8 cellular contexts compared by ENCODE assay signal in the genomic region with DNA sequence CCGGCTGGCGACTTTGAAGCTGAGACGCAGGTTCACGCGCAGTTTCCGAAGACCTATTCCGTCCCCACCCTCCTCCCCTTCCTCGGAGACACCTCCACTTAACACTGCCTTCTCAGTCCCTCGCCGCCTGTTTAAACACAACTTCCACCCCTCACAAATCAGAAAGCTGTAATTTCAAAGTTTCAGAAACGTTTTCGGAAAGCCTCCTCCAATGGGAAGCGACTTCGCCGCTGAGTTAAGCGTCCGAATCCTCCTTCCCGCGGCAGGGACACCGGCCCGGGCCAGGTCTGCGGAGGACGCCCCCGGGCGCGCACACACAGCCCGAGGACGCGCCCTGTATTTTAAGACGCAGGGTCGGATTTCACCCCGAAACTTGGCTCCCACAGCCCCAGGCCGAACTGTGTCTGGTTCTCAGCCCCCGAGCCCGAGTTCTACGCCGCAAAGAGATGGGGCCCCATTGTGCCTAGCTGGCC. TPM values are rescaled to one million over a fixed set of nuclear protein-coding genes. Genes with fewer than 3 reads are reported as not detected.
DNase-seq lines count a peak whose midpoint lies in the region; ATAC-seq and TF ChIP-seq lines count a peak whose summit lies in the region.

No MANE protein-coding gene starts in this region.

- POLR2A ChIA-PET in T-cell (lab: Charles Lee) = no interaction called here

- H3K27me3 Mint-ChIP-seq in T-cell = peaks cover 18 to 43% of the 10 kb centered on the region in 2 donors

- DNase-seq in 8988T (peak; percentile 40), T-cell (peak in 26 of 34 experiments; percentile 5 to 57 (median 23)), testis (peak; percentile 70), NCI-H226 (no peak), KG1 (lab: John Stamatoyannopoulos, UW) (no peak)

- H3K36me3 ChIP-seq in endocrine pancreas (ENCODE audit: control insufficient read depth, insufficient read depth, low read length) (no peaks in the 10 kb centered on the region), muscle layer of duodenum (ENCODE audit: control insufficient read depth in 1 of 2, insufficient read depth in 2 of 2, low read length in 2 of 2) (no peaks in the 10 kb centered on the region), testis (ENCODE audit: low read depth, missing control alignments) (no peaks in the 10 kb centered on the region)

- ATAC-seq in GM21390 (IDR thresholded peaks at IDR 0.05; ENCODE audit: unreplicated experiment) (peak; percentile 42), T-cell (replicated peaks in 1 of 4) (peak; percentile 52 to 78 (median 66))

- H3K4me3 ChIP-seq in endocrine pancreas (ENCODE audit: control insufficient read depth, insufficient read depth, low read length) (peak overlapping the region; percentile 67), muscle layer of duodenum (ENCODE audit: low read depth in 1 of 2, low read length in 2 of 2) (peak overlapping the region; percentile 58 to 80), testis (peak overlapping the region; percentile 59 to 76)

- H3K4me1 ChIP-seq in endocrine pancreas (ENCODE audit: control insufficient read depth, insufficient read depth, low read length) (no peaks in the 10 kb centered on the region), muscle layer of duodenum (ENCODE audit: control insufficient read depth in 1 of 2, insufficient read depth in 2 of 2, low read length in 2 of 2) (peaks cover 6 to 27% of the 10 kb centered on the region in 2 donors), testis (peaks cover 6% of the 10 kb centered on the region)

- H3K27ac ChIP-seq in muscle layer of duodenum (ENCODE audit: low read length) (no peak overlapping the region), testis (peak overlapping the region; percentile 60 to 85)

- H3K27me3 ChIP-seq in endocrine pancreas (ENCODE audit: control insufficient read depth, insufficient read depth, low read length) (no peaks in the 10 kb centered on the region), muscle layer of duodenum (ENCODE audit: low read depth, low read length) (no peaks in the 10 kb centered on the region), testis (no peaks in the 10 kb centered on the region)

- H3K36me3 Mint-ChIP-seq in T-cell = no peaks in the 10 kb centered on the region

- H3K9me3 ChIP-seq in endocrine pancreas (ENCODE audit: control insufficient read depth, low read length) (no peaks in the 10 kb centered on the region), muscle layer of duodenum (ENCODE audit: control insufficient read depth in 1 of 2, low read length in 2 of 2) (no peaks in the 10 kb centered on the region), testis (no peaks in the 10 kb centered on the region)

- intact Hi-C loops in testis (cut with DNase I; ENCODE audit: low total_unique reads) = no loop called here

- CTCF ChIA-PET in T-cell (lab: Charles Lee) = no interaction called here

- peak overlapping the region; percentile 57 to 87 for H3K27ac Mint-ChIP-seq in T-cell

- H3K4me3 Mint-ChIP-seq in T-cell = peak overlapping the region; percentile 80 to 92 (median 85)

- no peak for TF ChIP-seq POLR2A in testis (IDR thresholded peaks at IDR 0.05)

- TF ChIP-seq CTCF in testis (IDR thresholded peaks at IDR 0.05) = no peak

- H3K4me1 Mint-ChIP-seq in T-cell = peaks cover 11 to 25% (median 20%) of the 10 kb centered on the region in 3 donors

- peak overlapping the region; percentile 30 for H3K9ac ChIP-seq in endocrine pancreas (ENCODE audit: control insufficient read depth, insufficient read depth, low read length)

- peaks cover 0 to 5% (median 0%) of the 10 kb centered on the region in 3 donors for H3K9me3 Mint-ChIP-seq in T-cell

- 0 to 1% methylated on average over 27 to 35 of the region's 37 CpGs for WGBS in testis, 2 donors

RNA-seq across cellular contexts. Expression of gene LRRN1, which starts 0.6 kb away (rescaled TPM):
- 1 to 10 TPM in 3 of 5 donors, under 1 TPM in 2; 0.20 to 7.8 (median 1.2) TPM for total RNA-seq in T-cell
- total RNA-seq in testis = 10 to 100 TPM; 51.3 to 58.9 TPM
- 24.5 TPM for polyA plus RNA-seq in testis (ENCODE audit: insufficient read depth, low read depth, low replicate concordance)

Comparison
In these comparisons a context has a peak if more than half of its experiments do, and no peak if none do; other contexts are left out.
1. DNase-seq: peak in 8988T (single experiment), T-cell (26 of 34) and testis (single experiment); none in NCI-H226 (single experiment) and KG1 (single experiment).
2. RNA of gene LRRN1, which starts 0.6 kb away (total RNA-seq): 51.3 to 58.9 TPM in testis; 0.20 to 7.8 TPM in T-cell; every median in the first group is over 4 times any median in the second.
3. Peak in every context shown above with its lines, with median percentiles within 50 percentile points of each other: H3K4me3 ChIP-seq.